Comparison of ENCODE assay signal across 16 cellular contexts in the genomic region with DNA sequence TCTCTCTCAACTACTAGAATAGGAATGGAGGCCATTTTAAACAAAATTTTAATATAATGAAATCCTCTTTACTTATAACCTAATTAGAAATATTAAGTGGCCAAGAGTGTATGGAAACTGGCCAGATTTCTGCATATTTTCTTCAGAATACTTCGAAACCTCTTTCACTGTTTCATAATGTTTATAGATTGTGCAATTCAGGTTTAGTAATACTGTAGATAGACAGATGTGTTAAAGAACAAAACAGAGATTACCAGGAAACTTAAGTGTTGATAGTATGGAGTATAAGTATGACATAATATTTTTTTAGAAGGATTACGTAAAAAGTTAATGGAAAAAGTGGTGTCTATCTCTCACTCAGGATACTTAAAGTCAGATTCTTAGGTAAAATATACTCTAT. TPM values are rescaled to one million over a fixed set of nuclear protein-coding genes. Genes with fewer than 3 reads are reported as not detected.
A peak's percentile ranks its signal among the peaks of the same experiment; 100 is the strongest.
DNase-seq lines count a peak whose midpoint lies in the region; ATAC-seq and TF ChIP-seq lines count a peak whose summit lies in the region.
"Had no signal": no experiment of that assay in that cellular context is flagged by ENCODE, and none has a peak within 500 bp of the region (broad histone marks: within the 10 kb centered on the region; RNA-seq: fewer than 3 reads in every experiment).

No MANE protein-coding gene starts in this region.

- intact Hi-C loops in MCF 10A (cut with micrococcal nuclease) (loop anchor here (10.0 kb wide), 1 partner anchor 159 kb away; no protein-coding TSS in a partner anchor), breast epithelium (cut with DNase I; ENCODE audit: low total_unique reads) (no loop called here)

- H3K36me3 ChIP-seq in breast epithelium = no peaks in the 10 kb centered on the region
- H3K36me3 ChIP-seq in upper lobe of left lung = no peaks in the 10 kb centered on the region

- DNase-seq in MCF 10A (ENCODE audit: unreplicated experiment) (peak; percentile 80), breast epithelium (ENCODE audit: low spot score in 2 of 2) (no peak), RWPE1 (ENCODE audit: low spot score) (peak; percentile 21), fibroblast of peridontal ligament (ENCODE audit: extremely low read depth) (peak; percentile 79), upper lobe of left lung (no peak), HT-29 (ENCODE audit: low spot score) (no peak), NCI-H2029 treated with DMSO at 0.1 percent for 48 hours (lab: John Stamatoyannopoulos, UW) (no peak), NCI-H2029 (lab: John Stamatoyannopoulos, UW) (no peak)
- DNase-seq: ACHN, amniotic stem cell, hypothalamus, NCI-H187 treated with DMSO at 0.1 percent for 48 hours, NCI-H774, nucleus accumbens had no signal

- no peak overlapping the region for H3K27ac Mint-ChIP-seq in MCF 10A (ENCODE audit: low read depth, unreplicated experiment)
- H3K27ac Mint-ChIP-seq: IgD-negative memory B cell had no signal

- no peak for ATAC-seq in upper lobe of left lung (ENCODE audit: low FRiP score in 2 of 2)

- peak overlapping the region in 1 of 2 donors; percentile 10 for H3K27ac ChIP-seq in breast epithelium
- no peak overlapping the region for H3K27ac ChIP-seq in RWPE1
- H3K27ac ChIP-seq in upper lobe of left lung = peak overlapping the region; percentile 6 to 51 (median 40)
- H3K27ac ChIP-seq: SK-N-MC had no signal

- H3K36me3 Mint-ChIP-seq in MCF 10A (ENCODE audit: insufficient read depth, unreplicated experiment) = peaks cover 15% of the 10 kb centered on the region

- H3K4me3 ChIP-seq in breast epithelium (no peak overlapping the region), upper lobe of left lung (no peak overlapping the region)
- H3K4me3 ChIP-seq: SK-N-MC had no signal

- no peaks in the 10 kb centered on the region for H3K9me3 Mint-ChIP-seq in MCF 10A (ENCODE audit: unreplicated experiment)
- H3K9me3 Mint-ChIP-seq: IgD-negative memory B cell had no signal

- H3K4me1 ChIP-seq in breast epithelium (peaks cover 0 to 7% of the 10 kb centered on the region in 2 donors), upper lobe of left lung (peaks cover 21 to 47% (median 32%) of the 10 kb centered on the region in 4 donors)

- WGBS in upper lobe of left lung, 2 donors = 29 to 50% methylated on average over 2 of the region's 2 CpGs

- H3K4me1 Mint-ChIP-seq in MCF 10A (ENCODE audit: insufficient read depth, unreplicated experiment) = peaks cover 76% of the 10 kb centered on the region

- POLR2A ChIA-PET in MCF 10A (lab: Yijun Ruan, JAX) = interaction anchor here (0.7 to 14.1 kb wide), 4 partner anchors 13 to 83 kb away, joined by 3 to 320 read pairs (median 6); partner anchors contain the start of gene ANO10
- POLR2A ChIA-PET in RWPE1 (lab: Yijun Ruan, JAX; ENCODE audit: low non-redundant PET) = no interaction called here

- H3K27me3 ChIP-seq in breast epithelium (no peaks in the 10 kb centered on the region), upper lobe of left lung (no peaks in the 10 kb centered on the region)

- TF ChIP-seq EP300 in upper lobe of left lung (IDR thresholded peaks at IDR 0.05) = peak in 1 of 4 donors; percentile 87

- TF ChIP-seq POLR2A in breast epithelium (IDR thresholded peaks at IDR 0.05) (no peak), upper lobe of left lung (IDR thresholded peaks at IDR 0.05) (no peak)

- BruUV-seq in MCF 10A (replicated peaks; lab: Mats Ljungman, UMichigan) = no TSS peak

- no peak overlapping the region for H3K4me3 Mint-ChIP-seq in MCF 10A (ENCODE audit: unreplicated experiment)

- CTCF ChIA-PET in MCF 10A (lab: Yijun Ruan, JAX) (interaction anchor here (3.1 kb wide), 1 partner anchor 12 kb away, joined by 17 read pairs; no protein-coding TSS in a partner anchor), RWPE1 (lab: Yijun Ruan, JAX) (interaction anchor here (0.6 kb wide), 1 partner anchor 11 kb away, joined by 3 read pairs; no protein-coding TSS in a partner anchor)

- H3K9me3 ChIP-seq in breast epithelium (no peaks in the 10 kb centered on the region), upper lobe of left lung (no peaks in the 10 kb centered on the region)

- H3K27me3 Mint-ChIP-seq in MCF 10A (ENCODE audit: insufficient read depth, unreplicated experiment) = no peaks in the 10 kb centered on the region
- H3K27me3 Mint-ChIP-seq: IgD-negative memory B cell had no signal

- TF ChIP-seq CTCF in MCF 10A (IDR thresholded peaks at IDR 0.05; ENCODE audit: unreplicated experiment) (no peak), breast epithelium (IDR thresholded peaks at IDR 0.05) (no peak), RWPE1 (conservative IDR thresholded peaks at IDR 0.05; ENCODE audit: low read depth) (no peak), upper lobe of left lung (IDR thresholded peaks at IDR 0.05) (no peak)

RNA-seq across cellular contexts. Expression of gene ABHD5, which starts 4.7 kb away (rescaled TPM):
- total RNA-seq in MCF 10A (2022) (30.3 and 32.6 TPM in 2 replicates), breast epithelium (10 to 100 TPM; 40.0 to 99.9 (median 47.9) TPM), upper lobe of left lung (10 to 100 TPM; 35.6 to 42.6 (median 37.4) TPM)
- 4.6 and 11.3 TPM in 2 replicates for total RNA-seq in HT-29 (2014; rRNA removed; shearing (Covaris generic))

Comparison
In these comparisons a context has a peak if more than half of its experiments do, and no peak if none do; other contexts are left out.
1. DNase-seq: peak in MCF 10A (single experiment), RWPE1 (single experiment) and fibroblast of peridontal ligament (single experiment); none in breast epithelium (0 of 2), upper lobe of left lung (0 of 2), HT-29 (single experiment), NCI-H2029 treated with DMSO at 0.1 percent for 48 hours (single experiment) and NCI-H2029 (single experiment).